ENCODE assay signal across 23 cellular contexts in genomic region chr7:7897509-7897908, GRCh38.
"Had no signal": no experiment of that assay in that cellular context is flagged by ENCODE, and none has a peak within 500 bp of the region (broad histone marks: within the 10 kb centered on the region; RNA-seq: fewer than 3 reads in every experiment).

No MANE protein-coding gene starts in this region.

- H3K9me3 ChIP-seq: gastroesophageal sphincter, heart left ventricle, pancreas, right lobe of liver, testis had no signal

- H3K4me3 Mint-ChIP-seq: activated CD8-positive, alpha-beta T cell treated with anti-CD3 and anti-CD28 coated beads for 36 hours; activated naive CD4-positive, alpha-beta T cell treated with anti-CD3 and anti-CD28 coated beads, Interleukin-2, amount 10 ng/mL, durations not matched to agents 7 days and 5 days; activated naive CD8-positive, alpha-beta T cell treated with anti-CD3 and anti-CD28 coated beads, Interleukin-2, amount 50 U/mL, for 24 hours; activated T-cell treated with anti-CD3 and anti-CD28 coated beads, Interleukin-2, amount 50 U/mL, for 24 hours; immature natural killer cell; natural killer cell; stimulated activated memory B cell treated with anti-CD40 and anti-IgM and Interleukin-4, amounts not matched to agents 10 μg/mL and 1 μg/mL and 100 μg/mL, for 72 hours; type B pancreatic cell had no signal

- H3K4me3 ChIP-seq: gastroesophageal sphincter, heart left ventricle, pancreas, right lobe of liver, testis had no signal

- H3K4me1 Mint-ChIP-seq: activated naive CD4-positive, alpha-beta T cell treated with anti-CD3 and anti-CD28 coated beads, Interleukin-2, amount 10 ng/mL, durations not matched to agents 7 days and 5 days; activated naive CD8-positive, alpha-beta T cell treated with anti-CD3 and anti-CD28 coated beads, Interleukin-2, amount 50 U/mL, for 24 hours; stimulated activated memory B cell treated with anti-CD40 and anti-IgM and Interleukin-4, amounts not matched to agents 10 μg/mL and 1 μg/mL and 100 μg/mL, for 72 hours had no signal

- ATAC-seq: activated CD8-positive, alpha-beta T cell treated with anti-CD3 and anti-CD28 coated beads for 36 hours; activated naive CD8-positive, alpha-beta T cell treated with anti-CD3 and anti-CD28 coated beads, Interleukin-2, amount 50 U/mL, for 24 hours; esophagus mucosa; gastroesophageal sphincter; heart left ventricle; natural killer cell; pancreas; right lobe of liver; stimulated activated memory B cell treated with anti-CD40 and anti-IgM and Interleukin-4, amounts not matched to agents 10 μg/mL and 1 μg/mL and 100 μg/mL, for 72 hours had no signal

- H3K9me3 Mint-ChIP-seq: activated CD8-positive, alpha-beta T cell treated with anti-CD3 and anti-CD28 coated beads for 36 hours; activated naive CD4-positive, alpha-beta T cell treated with anti-CD3 and anti-CD28 coated beads, Interleukin-2, amount 10 ng/mL, durations not matched to agents 7 days and 5 days; activated naive CD8-positive, alpha-beta T cell treated with anti-CD3 and anti-CD28 coated beads, Interleukin-2, amount 50 U/mL, for 24 hours; activated T-cell treated with anti-CD3 and anti-CD28 coated beads, Interleukin-2, amount 50 U/mL, for 24 hours; immature natural killer cell; natural killer cell; stimulated activated memory B cell treated with anti-CD40 and anti-IgM and Interleukin-4, amounts not matched to agents 10 μg/mL and 1 μg/mL and 100 μg/mL, for 72 hours; type B pancreatic cell had no signal

- DNase-seq: activated CD4-positive, alpha-beta T cell treated with anti-CD3 and anti-CD28 coated beads for 48 hours; activated CD4-positive, CD25-positive, alpha-beta regulatory T cell; activated CD8-positive, alpha-beta T cell treated with anti-CD3 and anti-CD28 coated beads for 36 hours; activated effector memory CD4-positive, alpha-beta T cell treated with Interleukin-2 at 50 U/mL for 16 hours; activated naive CD4-positive, alpha-beta T cell treated with anti-CD3 and anti-CD28 coated beads, Interleukin-2, amount 10 ng/mL, durations not matched to agents 7 days and 5 days; activated naive CD8-positive, alpha-beta T cell treated with anti-CD3 and anti-CD28 coated beads, Interleukin-2, amount 50 U/mL, for 24 hours; activated T-cell treated with anti-CD3 and anti-CD28 coated beads, Interleukin-2, amount 50 U/mL, for 24 hours; anterior cingulate cortex; cerebellar nuclear complex; effector CD4-positive, alpha-beta T cell; heart left ventricle; immature natural killer cell; mesenchymal stem cell; natural killer cell; pancreas; right lobe of liver; stimulated activated CD4-positive, alpha-beta T cell treated with anti-CD3 and anti-CD28 coated beads, Interleukin-4, amount 100 ng/mL, for 24 hours; T-helper 9 cell; testis had no signal

- H3K4me1 ChIP-seq: gastroesophageal sphincter, pancreas, right lobe of liver, testis had no signal

- H3K27ac Mint-ChIP-seq: activated CD8-positive, alpha-beta T cell treated with anti-CD3 and anti-CD28 coated beads for 36 hours; activated naive CD4-positive, alpha-beta T cell treated with anti-CD3 and anti-CD28 coated beads, Interleukin-2, amount 10 ng/mL, durations not matched to agents 7 days and 5 days; activated naive CD8-positive, alpha-beta T cell treated with anti-CD3 and anti-CD28 coated beads, Interleukin-2, amount 50 U/mL, for 24 hours; activated T-cell treated with anti-CD3 and anti-CD28 coated beads, Interleukin-2, amount 50 U/mL, for 24 hours; natural killer cell; stimulated activated memory B cell treated with anti-CD40 and anti-IgM and Interleukin-4, amounts not matched to agents 10 μg/mL and 1 μg/mL and 100 μg/mL, for 72 hours; type B pancreatic cell had no signal

- H3K27ac ChIP-seq: gastroesophageal sphincter, heart left ventricle, pancreas, right lobe of liver, testis had no signal

- H3K36me3 ChIP-seq: gastroesophageal sphincter, heart left ventricle, pancreas, right lobe of liver had no signal

- H3K27me3 ChIP-seq: gastroesophageal sphincter, heart left ventricle, pancreas, right lobe of liver, testis had no signal

- H3K36me3 Mint-ChIP-seq: activated naive CD4-positive, alpha-beta T cell treated with anti-CD3 and anti-CD28 coated beads, Interleukin-2, amount 10 ng/mL, durations not matched to agents 7 days and 5 days; natural killer cell; type B pancreatic cell had no signal

- H3K27me3 Mint-ChIP-seq: activated CD8-positive, alpha-beta T cell treated with anti-CD3 and anti-CD28 coated beads for 36 hours; activated naive CD4-positive, alpha-beta T cell treated with anti-CD3 and anti-CD28 coated beads, Interleukin-2, amount 10 ng/mL, durations not matched to agents 7 days and 5 days; activated naive CD8-positive, alpha-beta T cell treated with anti-CD3 and anti-CD28 coated beads, Interleukin-2, amount 50 U/mL, for 24 hours; activated T-cell treated with anti-CD3 and anti-CD28 coated beads, Interleukin-2, amount 50 U/mL, for 24 hours; stimulated activated memory B cell treated with anti-CD40 and anti-IgM and Interleukin-4, amounts not matched to agents 10 μg/mL and 1 μg/mL and 100 μg/mL, for 72 hours; type B pancreatic cell had no signal
